In the genomic region with DNA sequence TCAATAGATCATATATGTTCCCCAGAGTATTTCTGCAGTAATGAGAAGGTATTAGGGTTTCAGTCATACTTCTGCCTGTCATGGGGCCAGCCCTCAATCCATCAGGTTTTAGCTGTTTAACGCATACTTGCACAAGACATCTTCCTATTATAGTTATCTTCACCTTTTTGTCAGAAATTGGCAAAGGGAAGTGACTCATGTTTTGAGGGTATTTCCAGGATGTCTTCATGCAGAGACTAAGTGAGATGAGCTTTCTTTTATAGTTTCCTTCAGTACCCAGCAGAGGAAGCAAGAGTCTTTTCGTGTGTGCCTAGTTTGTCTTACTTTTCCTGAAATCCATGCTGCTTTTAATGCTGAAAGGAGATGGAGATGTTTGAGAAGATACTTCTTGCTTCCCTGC, we compare ENCODE assay signal across 9 cellular contexts. TPM values are rescaled to one million over a fixed set of nuclear protein-coding genes. Genes with fewer than 3 reads are reported as not detected.
DNase-seq lines count a peak whose midpoint lies in the region; ATAC-seq and TF ChIP-seq lines count a peak whose summit lies in the region.
"Had no signal": no experiment of that assay in that cellular context is flagged by ENCODE, and none has a peak within 500 bp of the region (broad histone marks: within the 10 kb centered on the region; RNA-seq: fewer than 3 reads in every experiment).

No MANE protein-coding gene starts in this region.

- 54% methylated on average over 1 of the region's 2 CpGs for WGBS in mesenchymal stem cell

- no peak overlapping the region for H4K91ac ChIP-seq in mesenchymal stem cell (ENCODE audit: low read length)

- H3F3A ChIP-seq in neural progenitor cell (ENCODE audit: low read depth): no peaks in the 10 kb centered on the region

- H3K79me2 ChIP-seq in Karpas-422 (ENCODE audit: low read length) (no peaks in the 10 kb centered on the region), neural progenitor cell (ENCODE audit: low read depth) (no peaks in the 10 kb centered on the region)

- no peak overlapping the region for H2BK15ac ChIP-seq in mesenchymal stem cell (ENCODE audit: low read depth, poor library complexity, severe bottlenecking)

- no peak overlapping the region for H3K4me3 Mint-ChIP-seq in neural progenitor cell

- no peak overlapping the region for H2BK12ac ChIP-seq in mesenchymal stem cell (ENCODE audit: low read length in 2 of 2)

- no peaks in the 10 kb centered on the region for H3K27me3 Mint-ChIP-seq in neural progenitor cell (ENCODE audit: insufficient read depth, low read depth)

- no peaks in the 10 kb centered on the region for H3K9me2 ChIP-seq in Karpas-422 (replicated peaks; ENCODE audit: insufficient read depth, low read length)

- TF ChIP-seq CTCF in neural progenitor cell (IDR thresholded peaks at IDR 0.05): no peak

- H3K27ac ChIP-seq in mesenchymal stem cell (ENCODE audit: low read length, poor library complexity, severe bottlenecking) (no peak overlapping the region), Karpas-422 (ENCODE audit: low read length) (no peak overlapping the region), neural progenitor cell (no peak overlapping the region)

- H3K27ac Mint-ChIP-seq in neural progenitor cell: no peak overlapping the region

- no peak overlapping the region for H3K14ac ChIP-seq in mesenchymal stem cell (ENCODE audit: low read length in 2 of 2)

- H3K4ac ChIP-seq in mesenchymal stem cell (ENCODE audit: low read depth in 1 of 2, low read length in 2 of 2): no peak overlapping the region

- H3K4me3 ChIP-seq in mesenchymal stem cell (ENCODE audit: insufficient read depth in 1 of 2, low read depth in 1 of 2, low read length in 2 of 2): no peak overlapping the region
- no peak overlapping the region for H3K4me3 ChIP-seq in Karpas-422 (ENCODE audit: low read length)
- H3K4me3 ChIP-seq in neural progenitor cell: no peak overlapping the region

- H3K9me3 Mint-ChIP-seq in neural progenitor cell: no peaks in the 10 kb centered on the region

- peaks cover 3% of the 10 kb centered on the region for H3K79me1 ChIP-seq in mesenchymal stem cell (replicated peaks; ENCODE audit: low read length, poor library complexity, severe bottlenecking)

- no peak overlapping the region for H3K23ac ChIP-seq in mesenchymal stem cell (ENCODE audit: low read length in 2 of 2)

- H4K20me1 ChIP-seq in Karpas-422 (ENCODE audit: insufficient read depth, low read depth, low read length): no peaks in the 10 kb centered on the region
- H4K20me1 ChIP-seq in neural progenitor cell (ENCODE audit: low read depth): no peaks in the 10 kb centered on the region

- H3K4me2 ChIP-seq in mesenchymal stem cell (ENCODE audit: low read length, poor library complexity, severe bottlenecking) (no peak overlapping the region), Karpas-422 (ENCODE audit: low read depth, low read length, poor library complexity, severe bottlenecking) (no peak overlapping the region), neural progenitor cell (no peak overlapping the region)

- H2BK5ac ChIP-seq in mesenchymal stem cell (ENCODE audit: low read depth, low read length, poor library complexity, severe bottlenecking): no peak overlapping the region

- H2AFZ ChIP-seq in mesenchymal stem cell (ENCODE audit: low read depth, low read length) (no peak overlapping the region), Karpas-422 (ENCODE audit: low read length) (no peak overlapping the region), neural progenitor cell (replicated peaks) (no peak overlapping the region)

- H3K9me3 ChIP-seq in mesenchymal stem cell (ENCODE audit: control insufficient read depth, low read length) (no peaks in the 10 kb centered on the region), Karpas-422 (ENCODE audit: low read length) (no peaks in the 10 kb centered on the region), neural progenitor cell (ENCODE audit: low read depth) (no peaks in the 10 kb centered on the region)

- no peak overlapping the region for H2AK5ac ChIP-seq in mesenchymal stem cell (ENCODE audit: low read length, severe bottlenecking)

- peaks cover 2% of the 10 kb centered on the region for H3K36me3 Mint-ChIP-seq in neural progenitor cell

- DNase-seq in SIG-M5 treated with dmso at 0.1 percent for 504 hours (lab: John Stamatoyannopoulos, UW; ENCODE audit: unreplicated experiment) (peak; percentile 67), mesenchymal stem cell (peak; percentile 43), GDM1 (lab: John Stamatoyannopoulos, UW) (no peak), Karpas-422 (no peak), NCI-H2196 treated with DMSO at 0.1 percent for 48 hours (lab: John Stamatoyannopoulos, UW; ENCODE audit: unreplicated experiment) (no peak), neural progenitor cell (ENCODE audit: low spot score) (no peak)

- H3K9ac ChIP-seq in mesenchymal stem cell (ENCODE audit: low read length): peak overlapping the region; percentile 3
- no peak overlapping the region for H3K9ac ChIP-seq in Karpas-422 (ENCODE audit: low read length)
- no peak overlapping the region for H3K9ac ChIP-seq in neural progenitor cell

- H3K18ac ChIP-seq in mesenchymal stem cell (ENCODE audit: low read depth in 1 of 2, low read length in 2 of 2): no peak overlapping the region

- no peak overlapping the region for H4K8ac ChIP-seq in mesenchymal stem cell (ENCODE audit: low read length)

- no peak overlapping the region for H2BK120ac ChIP-seq in mesenchymal stem cell (ENCODE audit: low read depth, low read length)

- H3K36me3 ChIP-seq in mesenchymal stem cell (ENCODE audit: control insufficient read depth in 1 of 2, insufficient read depth in 2 of 2, low read depth in 1 of 2, low read length in 2 of 2) (peaks cover 15 to 70% of the 10 kb centered on the region in 2 experiments), Karpas-422 (ENCODE audit: insufficient read depth, low read length) (peaks cover 7% of the 10 kb centered on the region; the same call in 1 of the 2 replicates), neural progenitor cell (no peaks in the 10 kb centered on the region)

- ATAC-seq in GM18868 (IDR thresholded peaks at IDR 0.05; ENCODE audit: unreplicated experiment) (peak; percentile 83), HG02884 (IDR thresholded peaks at IDR 0.05; ENCODE audit: unreplicated experiment) (peak; percentile 71)

- no peaks in the 10 kb centered on the region for H3K4me1 Mint-ChIP-seq in neural progenitor cell

- peaks cover 0 to 17% of the 10 kb centered on the region in 2 experiments for H3K27me3 ChIP-seq in mesenchymal stem cell (ENCODE audit: control insufficient read depth in 1 of 2, insufficient read depth in 1 of 2, low read length in 2 of 2)
- H3K27me3 ChIP-seq in Karpas-422 (ENCODE audit: low read length): no peaks in the 10 kb centered on the region
- no peaks in the 10 kb centered on the region for H3K27me3 ChIP-seq in neural progenitor cell

- H3K4me1 ChIP-seq in mesenchymal stem cell (ENCODE audit: control insufficient read depth, insufficient read depth, low read depth, low read length) (no peaks in the 10 kb centered on the region), Karpas-422 (ENCODE audit: low read length) (no peaks in the 10 kb centered on the region), neural progenitor cell (no peaks in the 10 kb centered on the region)

RNA-seq across cellular contexts. Expression of a gene that starts 9.5 kb away (rescaled TPM):
- 8.2 TPM for polyA plus RNA-seq in mesenchymal stem cell (2013, experiment 1 of 2)
- polyA plus RNA-seq in mesenchymal stem cell (2013, experiment 2 of 2): 8.3 TPM
- 19.5 and 24.9 TPM in 2 replicates for total RNA-seq in Karpas-422 (2014; rRNA removed; shearing (Covaris generic); ENCODE audit: low replicate concordance)
- total RNA-seq in neural progenitor cell (ENCODE audit: low replicate concordance): 19.8 and 22.2 TPM in 2 replicates

RNA-seq across cellular contexts. Expression of a gene that starts 44.4 kb away (rescaled TPM):
- polyA plus RNA-seq in mesenchymal stem cell (2013, experiment 1 of 2): 0.03 TPM
- 0.05 TPM for polyA plus RNA-seq in mesenchymal stem cell (2013, experiment 2 of 2)
- not detected in 2 replicates for total RNA-seq in Karpas-422 (2014; rRNA removed; shearing (Covaris generic); ENCODE audit: low replicate concordance)
- not detected in 2 replicates for total RNA-seq in neural progenitor cell (ENCODE audit: low replicate concordance)
- total RNA-seq: LHCN-M2 had no signal

Comparison
In these comparisons a context has a peak if more than half of its experiments do, and no peak if none do; other contexts are left out.
1. DNase-seq: peak in SIG-M5 treated with dmso at 0.1 percent for 504 hours (single experiment) and mesenchymal stem cell (single experiment); none in GDM1 (single experiment), Karpas-422 (single experiment), NCI-H2196 treated with DMSO at 0.1 percent for 48 hours (single experiment) and neural progenitor cell (single experiment).